Comparison of ENCODE assay signal across 10 cellular contexts in the genomic region with DNA sequence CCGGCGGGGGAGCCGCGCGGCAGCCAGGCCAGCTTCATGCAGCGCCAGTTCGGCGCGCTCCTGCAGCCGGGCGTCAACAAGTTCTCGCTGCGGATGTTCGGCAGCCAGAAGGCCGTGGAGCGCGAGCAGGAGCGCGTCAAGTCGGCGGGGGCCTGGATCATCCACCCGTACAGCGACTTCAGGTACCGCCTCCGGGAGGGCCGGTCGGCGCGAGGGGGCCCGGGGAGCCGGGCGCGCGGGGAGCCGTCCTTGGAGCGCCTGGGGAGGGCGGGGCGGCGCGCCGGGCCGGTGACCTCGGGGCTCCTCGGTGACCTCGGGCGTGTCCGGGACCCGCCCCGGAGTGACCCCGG. TPM values are rescaled to one million over a fixed set of nuclear protein-coding genes. Genes with fewer than 3 reads are reported as not detected.
A peak's percentile ranks its signal among the peaks of the same experiment; 100 is the strongest.
DNase-seq lines count a peak whose midpoint lies in the region; ATAC-seq and TF ChIP-seq lines count a peak whose summit lies in the region.
"Had no signal": no experiment of that assay in that cellular context is flagged by ENCODE, and none has a peak within 500 bp of the region (broad histone marks: within the 10 kb centered on the region; RNA-seq: fewer than 3 reads in every experiment).

No MANE protein-coding gene starts in this region.

- no peak for TF ChIP-seq CTCF in dorsolateral prefrontal cortex (IDR thresholded peaks at IDR 0.05 in 54 of 56, conservative IDR thresholded peaks at IDR 0.05 in 2 of 56; ENCODE audit: low read depth in 1 of 56, partially characterized antibody in 56 of 56)
- no peak for TF ChIP-seq CTCF in GM10248 (IDR thresholded peaks at IDR 0.05; ENCODE audit: control extremely low read depth, extremely low read depth, low read depth, missing control alignments)

- peaks cover 0 to 14% (median 0%) of the 10 kb centered on the region in 45 donors for H3K27me3 ChIP-seq in dorsolateral prefrontal cortex

- H3K27ac ChIP-seq in dorsolateral prefrontal cortex, result peak overlapping the region in 42 of 59 donors; percentile 26 to 85 (median 66)

- H3K27me3 Mint-ChIP-seq in T-helper 17 cell, result peaks cover 5% of the 10 kb centered on the region

- intact Hi-C loops in dorsolateral prefrontal cortex (cut with DNase I), result loop anchor here (5.0 kb wide), 2 partner anchors 37 to 42 kb away; partner anchors contain the start of gene POLRMT (in 1 of the 2)

- peak overlapping the region; percentile 38 to 80 (median 62) for H3K4me3 ChIP-seq in dorsolateral prefrontal cortex

- POLR2A ChIA-PET in GM10248 (lab: Yijun Ruan, JAX), result no interaction called here

- no peaks in the 10 kb centered on the region for H3K9me3 ChIP-seq in T-helper 17 cell (ENCODE audit: control insufficient read depth, low read length, poor library complexity, severe bottlenecking)

- peaks cover 9% of the 10 kb centered on the region for H3K4me1 Mint-ChIP-seq in T-helper 17 cell
- peaks cover 6% of the 10 kb centered on the region for H3K4me1 Mint-ChIP-seq in stimulated activated effector memory CD8-positive, alpha-beta T cell treated with anti-CD3 and anti-CD28 coated beads, Interleukin-12 subunit alpha, Interleukin-12 subunit beta, amount 100 ng/mL, for 72 hours

- H3K36me3 Mint-ChIP-seq in T-helper 17 cell (ENCODE audit: low read depth), result no peaks in the 10 kb centered on the region
- H3K36me3 Mint-ChIP-seq in stimulated activated effector memory CD8-positive, alpha-beta T cell treated with anti-CD3 and anti-CD28 coated beads, Interleukin-12 subunit alpha, Interleukin-12 subunit beta, amount 100 ng/mL, for 72 hours, result peaks cover 4% of the 10 kb centered on the region

- H3K27ac Mint-ChIP-seq in T-helper 17 cell, result no peak overlapping the region
- no peak overlapping the region for H3K27ac Mint-ChIP-seq in stimulated activated effector memory CD8-positive, alpha-beta T cell treated with anti-CD3 and anti-CD28 coated beads, Interleukin-12 subunit alpha, Interleukin-12 subunit beta, amount 100 ng/mL, for 72 hours

- CTCF ChIA-PET in GM10248 (lab: Yijun Ruan, JAX), result no interaction called here

- peak; percentile 17 to 44 for ATAC-seq in activated CD4-positive, CD25-positive, alpha-beta regulatory T cell treated with anti-CD3 and anti-CD28 coated beads, Interleukin-2, amount 50 U/mL, for 24 hours
- ATAC-seq in T-helper 17 cell, result peak; percentile 48
- peak; percentile 35 for ATAC-seq in stimulated activated effector memory CD8-positive, alpha-beta T cell treated with anti-CD3 and anti-CD28 coated beads, Interleukin-12 subunit alpha, Interleukin-12 subunit beta, amount 100 ng/mL, for 72 hours
- ATAC-seq in HG03442 (IDR thresholded peaks at IDR 0.05; ENCODE audit: unreplicated experiment), result no peak

- peak overlapping the region; percentile 49 for H3K4me3 Mint-ChIP-seq in T-helper 17 cell
- peak overlapping the region; percentile 20 for H3K4me3 Mint-ChIP-seq in stimulated activated effector memory CD8-positive, alpha-beta T cell treated with anti-CD3 and anti-CD28 coated beads, Interleukin-12 subunit alpha, Interleukin-12 subunit beta, amount 100 ng/mL, for 72 hours

- DNase-seq in activated CD4-positive, CD25-positive, alpha-beta regulatory T cell (lab: John Stamatoyannopoulos, UW), result no peak
- no peak for DNase-seq in T-helper 17 cell
- no peak for DNase-seq in dorsolateral prefrontal cortex
- DNase-seq in stimulated activated effector memory CD8-positive, alpha-beta T cell treated with anti-CD3 and anti-CD28 coated beads, Interleukin-12 subunit alpha, Interleukin-12 subunit beta, amount 100 ng/mL, for 72 hours (ENCODE audit: low spot score in 2 of 2), result no peak
- DNase-seq in GM10248 (ENCODE audit: extremely low spot score), result no peak
- no peak for DNase-seq in retina
- DNase-seq: DND-41, NCI-H1930 had no signal

- no peaks in the 10 kb centered on the region for H3K9me3 Mint-ChIP-seq in stimulated activated effector memory CD8-positive, alpha-beta T cell treated with anti-CD3 and anti-CD28 coated beads, Interleukin-12 subunit alpha, Interleukin-12 subunit beta, amount 100 ng/mL, for 72 hours

RNA-seq across cellular contexts. Expression of gene HCN2, which starts 0.7 kb away (rescaled TPM):
- total RNA-seq in T-helper 17 cell (1 to 10 TPM; 1.1 to 3.0 TPM), dorsolateral prefrontal cortex (100 to 1,000 TPM in 109 of 120 experiments, 10 to 100 TPM in 11; 76.8 to 199 (median 123) TPM)

RNA-seq across cellular contexts. Expression of gene BSG, which starts 18.0 kb away (rescaled TPM):
- total RNA-seq in T-helper 17 cell (100 to 1,000 TPM; 152 to 165 TPM), dorsolateral prefrontal cortex (100 to 1,000 TPM; 350 to 867 (median 549) TPM)

RNA-seq across cellular contexts. Expression of gene POLRMT, which starts 43.0 kb away (rescaled TPM):
- 10 to 100 TPM; 61.3 to 64.7 TPM for total RNA-seq in T-helper 17 cell
- total RNA-seq in dorsolateral prefrontal cortex, result 10 to 100 TPM; 27.8 to 91.2 (median 61.9) TPM

RNA-seq across cellular contexts. Expression of gene GZMM, which starts 46.5 kb away (rescaled TPM):
- total RNA-seq in T-helper 17 cell (10 to 100 TPM; 43.8 to 45.6 TPM), dorsolateral prefrontal cortex (1 to 10 TPM in 36 of 120 experiments, under 1 TPM in 46, not detected in 38; 0.43 to 5.3 (median 0.94) TPM)

RNA-seq across cellular contexts. Expression of gene FGF22, which starts 49.3 kb away (rescaled TPM):
- under 1 TPM; 0.65 to 0.68 TPM for total RNA-seq in T-helper 17 cell
- 10 to 100 TPM in 2 of 120 experiments, 1 to 10 TPM in 118; 3.6 to 10.1 (median 5.8) TPM for total RNA-seq in dorsolateral prefrontal cortex

Comparison
In these comparisons a context has a peak if more than half of its experiments do, and no peak if none do; other contexts are left out.
1. RNA of gene HCN2, which starts 0.7 kb away (total RNA-seq): 76.8 to 199 TPM in dorsolateral prefrontal cortex; 1.1 to 3.0 TPM in T-helper 17 cell; every median in the first group is over 10 times any median in the second.